In the genomic region with DNA sequence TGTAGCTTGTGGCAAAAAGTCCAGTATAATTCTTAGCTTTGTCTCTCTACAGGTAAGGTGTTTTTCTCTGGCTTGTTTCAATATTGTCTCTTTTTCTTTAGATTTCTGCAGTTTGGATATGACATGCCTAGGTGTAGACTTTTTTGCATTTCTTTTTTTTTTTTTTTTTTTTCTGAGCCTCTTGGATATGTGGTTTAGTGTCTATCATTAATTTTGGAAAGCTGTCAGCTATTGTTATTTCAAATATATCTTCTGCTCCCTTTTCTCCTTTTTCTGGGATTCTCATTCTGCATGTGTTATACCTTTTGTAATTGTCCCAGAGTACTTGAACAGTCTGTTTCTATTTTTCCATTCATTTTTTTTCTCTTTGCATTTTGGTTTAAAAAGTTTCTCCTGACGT, we compare ENCODE assay signal across 8 cellular contexts.
"Had no signal": no experiment of that assay in that cellular context is flagged by ENCODE, and none has a peak within 500 bp of the region (broad histone marks: within the 10 kb centered on the region; RNA-seq: fewer than 3 reads in every experiment).

No MANE protein-coding gene starts in this region.

- H3K4me1 Mint-ChIP-seq: IgD-negative memory B cell had no signal

- DNase-seq: IMR-90, KBM-7, KG1 had no signal

- H3K27ac Mint-ChIP-seq: IgD-negative memory B cell had no signal

- H3K4me3 ChIP-seq: K562 had no signal

- H3K27me3 Mint-ChIP-seq: IgD-negative memory B cell had no signal

- H3K27ac ChIP-seq: HL-60, KMS-11 had no signal

- H3K36me3 Mint-ChIP-seq: IgD-negative memory B cell had no signal

- ATAC-seq: HepG2, K562 had no signal

- H3K4me3 Mint-ChIP-seq: IgD-negative memory B cell had no signal
